ENCODE assay signal across 8 cellular contexts in the genomic region with DNA sequence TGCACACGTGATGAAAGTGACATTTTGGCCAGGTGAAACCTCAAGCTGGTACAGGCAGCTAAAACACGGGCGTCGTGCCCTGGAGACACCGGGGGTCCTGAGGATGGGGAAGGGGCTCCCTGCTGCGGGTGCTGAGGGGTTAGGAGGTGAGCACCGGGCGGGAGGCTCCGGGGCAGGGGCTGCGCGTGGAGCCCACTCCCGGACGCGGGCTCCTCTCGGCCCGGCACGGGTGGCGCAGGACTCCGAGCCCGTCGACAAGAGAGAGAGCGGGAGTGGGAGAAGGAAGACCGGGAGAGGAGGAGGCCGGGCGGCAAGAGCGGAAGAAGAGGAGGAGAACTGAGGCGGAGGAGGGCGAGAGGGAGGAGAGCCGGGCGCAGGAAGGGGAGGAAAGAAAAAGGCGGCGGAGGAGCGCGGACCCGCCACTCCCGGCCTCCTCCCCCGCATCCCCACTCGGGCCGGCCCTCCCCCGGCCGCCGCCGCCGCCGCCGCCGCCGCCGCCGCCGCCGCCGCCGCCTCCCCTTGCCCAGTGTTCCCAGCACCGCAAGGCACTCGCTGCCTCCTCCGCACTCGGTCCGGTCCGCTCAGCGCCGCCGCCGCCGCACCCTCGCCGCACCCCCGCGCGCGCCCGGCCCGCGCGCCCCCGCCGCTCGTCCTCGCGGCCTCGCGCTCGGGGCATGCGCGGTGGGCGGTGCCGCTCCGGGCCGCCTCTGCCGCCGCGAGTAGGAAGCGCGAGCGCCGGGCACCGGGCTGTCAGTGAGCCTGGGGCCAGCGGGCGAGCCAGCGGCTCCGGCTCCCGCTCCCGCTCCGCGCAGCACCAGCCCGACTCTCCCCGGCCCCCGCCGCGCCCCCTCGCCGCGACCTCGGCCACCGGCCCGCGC. TPM values are rescaled to one million over a fixed set of nuclear protein-coding genes. Genes with fewer than 3 reads are reported as not detected.
DNase-seq lines count a peak whose midpoint lies in the region; ATAC-seq and TF ChIP-seq lines count a peak whose summit lies in the region.

A gene (plus strand): TSS at position 750 of the 878 bp plus-strand sequence.

- 1% methylated on average over 47 to 106 of the region's 117 CpGs for WGBS in lung, 2 donors

- no peaks in the 10 kb centered on the region for H3K27me3 ChIP-seq in lung (ENCODE audit: control insufficient read depth, insufficient read depth)

- ATAC-seq in HG02943 (IDR thresholded peaks at IDR 0.05; ENCODE audit: low read depth, unreplicated experiment) (peak; percentile 70), lung (ENCODE audit: insufficient read depth, low FRiP score) (peak; percentile 91)

- DNase-seq in NCI-H1436 (lab: John Stamatoyannopoulos, UW), result peak; percentile 66
- no peak for DNase-seq in NCI-H1436 treated with DMSO at 0.1 percent for 48 hours (lab: John Stamatoyannopoulos, UW)
- peak; percentile 43 for DNase-seq in NCI-H526 treated with DMSO at 0.1 percent for 48 hours (lab: John Stamatoyannopoulos, UW)
- DNase-seq in activated CD8-positive, alpha-beta memory T cell treated with anti-CD3 and anti-CD28 coated beads for 1 hour (ENCODE audit: extremely low read depth in 1 of 2, low read depth in 1 of 2), result peak; percentile 11 to 60
- peak; percentile 53 for DNase-seq in effector CD8-positive, alpha-beta T cell (lab: John Stamatoyannopoulos, UW)
- peak; percentile 62 for DNase-seq in lung (ENCODE audit: low spot score)
- peak; percentile 50 to 68 (median 50) for DNase-seq in stimulated activated CD4-positive, alpha-beta T cell treated with anti-CD3 and anti-CD28 coated beads, TNF-alpha, amount 100 ng/mL, for 24 hours (ENCODE audit: low read depth in 3 of 3)

- H3K9me3 ChIP-seq in lung (ENCODE audit: control insufficient read depth in 2 of 2, insufficient read depth in 1 of 2, low read length in 1 of 2), result no peaks in the 10 kb centered on the region

- peak within 1 kb of the TSS; percentile 73 to 79 for H3K27ac ChIP-seq in lung (ENCODE audit: low read depth in 1 of 2, low read length in 1 of 2)

- TF ChIP-seq CTCF in lung (IDR thresholded peaks at IDR 0.05; ENCODE audit: control extremely low read depth, extremely low read depth), result no peak

- peak within 1 kb of the TSS; percentile 61 for H3K4me3 ChIP-seq in lung

- H3K4me1 ChIP-seq in lung (ENCODE audit: control insufficient read depth in 2 of 2, insufficient read depth in 2 of 2, low read length in 2 of 2), result peaks cover 0 to 2% of the 10 kb centered on the region in 2 donors

- no peaks in the 10 kb centered on the region for H3K36me3 ChIP-seq in lung (ENCODE audit: control insufficient read depth in 2 of 2, insufficient read depth in 2 of 2, low read length in 2 of 2)

RNA-seq across cellular contexts. Expression of the gene that starts here (rescaled TPM):
- total RNA-seq in lung, result 10 to 100 TPM; 22.5 to 34.8 TPM
- 1 to 10 TPM; 3.4 to 5.2 TPM for polyA plus RNA-seq in lung
